Comparison of ENCODE assay signal across 1 cellular context in the genomic region with DNA sequence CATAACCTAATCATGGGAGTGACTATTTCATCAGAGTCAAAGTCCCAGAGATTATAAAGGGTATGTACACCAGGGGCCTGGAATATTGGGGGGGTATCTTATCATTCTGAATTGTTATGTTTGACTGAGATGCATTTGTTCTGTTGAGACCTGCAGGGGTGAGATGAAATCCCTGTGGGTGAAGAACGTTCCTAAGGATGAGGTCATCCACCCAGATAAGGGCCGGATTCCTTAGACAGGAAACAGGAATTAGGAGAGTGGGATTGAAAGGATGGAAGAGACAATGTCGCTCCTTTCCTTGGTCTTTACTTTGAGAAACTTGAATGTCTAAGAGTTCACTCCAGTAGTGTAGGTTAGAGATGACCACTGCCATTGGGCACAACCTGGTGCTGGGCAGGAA.
TF ChIP-seq lines count a peak whose summit lies in the region.

No MANE protein-coding gene starts in this region.

TF ChIP-seq in IMR-90, 13 proteins besides CTCF, POLR2A, EP300 and RAD21:
- TF ChIP-seq RFX5 (IDR thresholded peaks at IDR 0.05; ENCODE audit: low read depth, low read length) (no peak), NFE2L2 (IDR thresholded peaks at IDR 0.05; ENCODE audit: low read depth, low read length) (no peak), MXI1 (IDR thresholded peaks at IDR 0.05; ENCODE audit: borderline replicate concordance, low read depth, low read length) (no peak), SMC3 (IDR thresholded peaks at IDR 0.05; ENCODE audit: low read depth, low read length) (no peak)
- TF ChIP-seq, protein P1, sequence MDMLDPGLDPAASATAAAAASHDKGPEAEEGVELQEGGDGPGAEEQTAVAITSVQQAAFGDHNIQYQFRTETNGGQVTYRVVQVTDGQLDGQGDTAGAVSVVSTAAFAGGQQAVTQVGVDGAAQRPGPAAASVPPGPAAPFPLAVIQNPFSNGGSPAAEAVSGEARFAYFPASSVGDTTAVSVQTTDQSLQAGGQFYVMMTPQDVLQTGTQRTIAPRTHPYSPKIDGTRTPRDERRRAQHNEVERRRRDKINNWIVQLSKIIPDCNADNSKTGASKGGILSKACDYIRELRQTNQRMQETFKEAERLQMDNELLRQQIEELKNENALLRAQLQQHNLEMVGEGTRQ (IDR thresholded peaks at IDR 0.05; ENCODE audit: low read depth, low read length), result no peak
